ENCODE assay signal across 28 cellular contexts in the genomic region with DNA sequence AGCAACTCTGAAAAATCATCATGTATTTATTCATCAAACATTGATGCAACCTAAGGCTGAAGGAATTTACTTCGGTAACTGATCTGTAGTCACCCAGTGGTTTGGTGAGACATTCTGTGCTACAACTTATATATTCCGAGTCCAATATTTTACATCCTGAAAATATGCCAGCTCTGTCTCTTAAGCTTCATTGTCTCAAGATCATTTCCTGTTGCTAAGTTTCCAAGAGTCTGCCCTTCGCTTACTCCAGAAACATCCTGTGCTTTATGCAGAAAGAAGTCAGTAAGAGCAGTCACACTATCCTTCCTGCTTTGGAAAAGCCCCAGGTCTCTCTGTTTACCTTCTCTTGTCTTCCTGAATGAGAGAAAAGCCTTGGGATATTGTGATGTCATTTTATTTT.
A peak's percentile ranks its signal among the peaks of the same experiment; 100 is the strongest.
DNase-seq lines count a peak whose midpoint lies in the region; ATAC-seq and TF ChIP-seq lines count a peak whose summit lies in the region.
"Had no signal": no experiment of that assay in that cellular context is flagged by ENCODE, and none has a peak within 500 bp of the region (broad histone marks: within the 10 kb centered on the region; RNA-seq: fewer than 3 reads in every experiment).

No MANE protein-coding gene starts in this region.

- no peak overlapping the region for H3K9ac ChIP-seq in GM23248

- H2AFZ ChIP-seq in GM23248: peak overlapping the region; percentile 53

- in situ Hi-C loops in GM23248 (cut with MboI): no loop called here

- WGBS in GM23248 (ENCODE audit: low coverage in 1 of 2, low lambda C conversion rate in 2 of 2, missing lambda C conversion rate in 2 of 2), 2 experiments: 44 to 58% methylated on average over 3 of the region's 3 CpGs

- no peaks in the 10 kb centered on the region for H4K20me1 ChIP-seq in GM23248 (ENCODE audit: insufficient read depth)

- H3K4me1 Mint-ChIP-seq in endothelial cell (ENCODE audit: unreplicated experiment): peaks cover 20% of the 10 kb centered on the region
- H3K4me1 Mint-ChIP-seq: IgD-negative memory B cell had no signal

- H3K4me3 Mint-ChIP-seq in endothelial cell (ENCODE audit: unreplicated experiment): no peak overlapping the region
- H3K4me3 Mint-ChIP-seq: activated CD8-positive, alpha-beta T cell treated with anti-CD3 and anti-CD28 coated beads, Interleukin-2, amount 10 ng/mL, durations not matched to agents 7 days and 5 days; dendritic cell treated with granulocyte-macrophage colony-stimulating factor and Interleukin-4, amounts not matched to agents 40 ng/mL and 50 ng/mL, for 4 days; IgD-negative memory B cell; natural killer cell treated with Interleukin-12 subunit alpha and Interleukin-12 subunit beta and Interleukin-15 and Interleukin-18, amount 100 ng/mL, for 72 hours had no signal

- intact Hi-C loops in Right ventricle myocardium superior (cut with DNase I): no loop called here

- no peaks in the 10 kb centered on the region for H3K36me3 Mint-ChIP-seq in endothelial cell (ENCODE audit: low read depth, unreplicated experiment)
- H3K36me3 Mint-ChIP-seq: activated naive CD4-positive, alpha-beta T cell treated with anti-CD3 and anti-CD28 coated beads, Interleukin-2, amount 50 U/mL, for 72 hours; IgD-negative memory B cell; natural killer cell treated with Interleukin-12 subunit alpha and Interleukin-12 subunit beta and Interleukin-15 and Interleukin-18, amount 100 ng/mL, for 72 hours had no signal

- no peak overlapping the region for H3K27ac ChIP-seq in GM23248
- H3K27ac ChIP-seq: HL-60, RWPE1, transverse colon had no signal

- no peaks in the 10 kb centered on the region for H3K9me3 Mint-ChIP-seq in endothelial cell (ENCODE audit: unreplicated experiment)
- H3K9me3 Mint-ChIP-seq: activated naive CD4-positive, alpha-beta T cell treated with anti-CD3 and anti-CD28 coated beads, Interleukin-2, amount 50 U/mL, for 72 hours; activated T-helper 2 cell treated with anti-CD3 and anti-CD28 coated beads, Interferon-gamma antibody, Interleukin-2, Interleukin-4, amounts not matched to agents 10 μg/mL and 5 μg/mL and 100 μg/mL, durations not matched to agents 14 hours and 24 hours and 36 hours; dendritic cell treated with granulocyte-macrophage colony-stimulating factor and Interleukin-4, amounts not matched to agents 40 ng/mL and 50 ng/mL, for 4 days; IgD-negative memory B cell; natural killer cell treated with Interleukin-12 subunit alpha and Interleukin-12 subunit beta and Interleukin-15 and Interleukin-18, amount 100 ng/mL, for 72 hours had no signal

- no peaks in the 10 kb centered on the region; the same call in 1 of the 2 replicates for H3K27me3 ChIP-seq in GM23248 (replicated peaks; ENCODE audit: insufficient read depth)
- H3K27me3 ChIP-seq: MG63 had no signal

- peaks cover 9% of the 10 kb centered on the region; the same call in 1 of the 2 replicates for H3K4me1 ChIP-seq in GM23248 (ENCODE audit: insufficient read depth)

- H3K79me2 ChIP-seq in GM23248 (ENCODE audit: insufficient read depth): no peaks in the 10 kb centered on the region

- no peaks in the 10 kb centered on the region for H3K9me2 ChIP-seq in GM23248 (ENCODE audit: insufficient read depth)

- no peak for TF ChIP-seq CTCF in endothelial cell (IDR thresholded peaks at IDR 0.05; ENCODE audit: unreplicated experiment)

- no peak overlapping the region for H3K4me3 ChIP-seq in GM23248
- H3K4me3 ChIP-seq: GM12878, MG63, transverse colon had no signal

- H3K9me3 ChIP-seq in GM23248 (ENCODE audit: low read depth): no peaks in the 10 kb centered on the region
- H3K9me3 ChIP-seq: transverse colon had no signal

- no peaks in the 10 kb centered on the region; the same call in 1 of the 2 replicates for H3F3A ChIP-seq in GM23248 (ENCODE audit: insufficient read depth)

- H3K4me2 ChIP-seq in GM23248 (ENCODE audit: unreplicated experiment): peak overlapping the region; percentile 36

- DNase-seq in GM23248 (peak; percentile 63), RPMI7951 (ENCODE audit: low read depth) (peak; percentile 43), endothelial cell (ENCODE audit: low spot score) (no peak), pulmonary artery endothelial cell (ENCODE audit: low read depth, low spot score) (peak; percentile 7), Right ventricle myocardium superior (no peak)
- DNase-seq: activated CD8-positive, alpha-beta T cell treated with anti-CD3 and anti-CD28 coated beads, Interleukin-2, amount 10 ng/mL, durations not matched to agents 7 days and 5 days; C1 segment of cervical spinal cord; central memory CD4-positive, alpha-beta T cell; DMS79; MG63; midbrain; NCI-H2081 treated with DMSO at 0.1 percent for 48 hours; NCI-H345; NCI-H82; retina; stimulated activated CD4-positive, alpha-beta T cell treated with anti-CD3 and anti-CD28 coated beads, Interleukin-2, amount 100 ng/mL, for 24 hours; T-helper 2 cell; transverse colon had no signal

- no peak for ATAC-seq in HG03520 (IDR thresholded peaks at IDR 0.05; ENCODE audit: unreplicated experiment)
- no peak for ATAC-seq in HG02763 (IDR thresholded peaks at IDR 0.05; ENCODE audit: unreplicated experiment)
- ATAC-seq in Right ventricle myocardium superior (ENCODE audit: poor library complexity): no peak
- ATAC-seq: activated CD8-positive, alpha-beta T cell treated with anti-CD3 and anti-CD28 coated beads, Interleukin-2, amount 10 ng/mL, durations not matched to agents 7 days and 5 days; activated naive CD4-positive, alpha-beta T cell treated with anti-CD3 and anti-CD28 coated beads, Interleukin-2, amount 50 U/mL, for 72 hours; GM12878; natural killer cell treated with Interleukin-12 subunit alpha and Interleukin-12 subunit beta and Interleukin-15 and Interleukin-18, amount 100 ng/mL, for 72 hours had no signal

- peak overlapping the region; percentile 64 for H3K27ac Mint-ChIP-seq in endothelial cell (ENCODE audit: unreplicated experiment)
- H3K27ac Mint-ChIP-seq: activated CD8-positive, alpha-beta T cell treated with anti-CD3 and anti-CD28 coated beads, Interleukin-2, amount 10 ng/mL, durations not matched to agents 7 days and 5 days; activated naive CD4-positive, alpha-beta T cell treated with anti-CD3 and anti-CD28 coated beads, Interleukin-2, amount 50 U/mL, for 72 hours; activated T-helper 2 cell treated with anti-CD3 and anti-CD28 coated beads, Interferon-gamma antibody, Interleukin-2, Interleukin-4, amounts not matched to agents 10 μg/mL and 5 μg/mL and 100 μg/mL, durations not matched to agents 14 hours and 24 hours and 36 hours; dendritic cell treated with granulocyte-macrophage colony-stimulating factor and Interleukin-4, amounts not matched to agents 40 ng/mL and 50 ng/mL, for 4 days; IgD-negative memory B cell; natural killer cell treated with Interleukin-12 subunit alpha and Interleukin-12 subunit beta and Interleukin-15 and Interleukin-18, amount 100 ng/mL, for 72 hours had no signal

- peaks cover 4% of the 10 kb centered on the region for H3K27me3 Mint-ChIP-seq in endothelial cell (ENCODE audit: unreplicated experiment)

- H3K36me3 ChIP-seq in GM23248 (ENCODE audit: low read depth): no peaks in the 10 kb centered on the region
- H3K36me3 ChIP-seq: MG63, transverse colon had no signal

Comparison
In these comparisons a context has a peak if more than half of its experiments do, and no peak if none do; other contexts are left out.
1. DNase-seq: peak in GM23248 (single experiment), RPMI7951 (single experiment) and pulmonary artery endothelial cell (single experiment); none in endothelial cell (single experiment) and Right ventricle myocardium superior (single experiment).